16 cellular contexts compared by ENCODE assay signal in the genomic region with DNA sequence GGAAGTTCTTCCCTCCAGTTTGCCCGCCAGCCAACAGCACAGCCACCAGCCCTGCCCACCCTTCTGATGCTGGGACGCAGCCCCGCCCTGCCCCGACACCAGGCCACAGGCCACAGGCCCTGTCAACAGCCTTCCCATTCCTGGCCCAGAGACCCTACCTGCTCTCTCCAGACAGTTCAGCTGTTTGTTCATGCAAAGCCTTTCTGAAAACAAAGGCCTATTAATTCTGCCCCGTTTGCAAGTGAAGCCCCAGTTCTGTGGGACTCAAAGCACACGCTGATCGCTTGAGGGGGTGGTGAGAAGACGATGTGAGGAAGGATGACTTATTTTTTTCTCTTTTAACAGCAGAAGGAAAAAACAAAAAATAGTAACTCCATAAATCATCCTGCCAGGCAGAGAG. TPM values are rescaled to one million over a fixed set of nuclear protein-coding genes. Genes with fewer than 3 reads are reported as not detected.
"Had no signal": no experiment of that assay in that cellular context is flagged by ENCODE, and none has a peak within 500 bp of the region (broad histone marks: within the 10 kb centered on the region; RNA-seq: fewer than 3 reads in every experiment).

No MANE protein-coding gene starts in this region.

- H3K36me3 ChIP-seq: cardiac muscle cell, neutrophil, right atrium auricular region, suprapubic skin, upper lobe of left lung had no signal

- H3K4me3 ChIP-seq: cardiac muscle cell, right atrium auricular region, suprapubic skin, upper lobe of left lung had no signal

- DNase-seq: activated B cell treated with CpG ODN at 0.5 μM for 24 hours; activated CD4-positive, alpha-beta T cell treated with anti-CD3 and anti-CD28 coated beads, Interleukin-2, amount 50 U/mL, for 1 hour; activated CD8-positive, alpha-beta memory T cell treated with anti-CD3 and anti-CD28 coated beads for 24 hours; activated naive CD8-positive, alpha-beta T cell treated with anti-CD3 and anti-CD28 coated beads, Interleukin-2, amount 50 U/mL, for 24 hours; stimulated activated CD4-positive, alpha-beta T cell treated with anti-CD3 and anti-CD28 coated beads, Interleukin-2, amount 100 ng/mL, for 48 hours; stimulated activated naive CD4-positive, alpha-beta T cell treated with Interleukin-2 at 50 U/mL for 16 hours; T-helper 17 cell had no signal

- H3K27ac Mint-ChIP-seq: activated B cell treated with CpG ODN at 0.5 μM for 24 hours; activated naive CD8-positive, alpha-beta T cell treated with anti-CD3 and anti-CD28 coated beads, Interleukin-2, amount 50 U/mL, for 24 hours; activated T-helper 1 cell treated with anti-CD3 and anti-CD28 coated beads, Interleukin-12 subunit alpha, Interleukin-12 subunit beta, Interleukin-2, Interleukin-4 antibody, amounts not matched to agents 30 ng/mL and 10 ng/mL and 1 ng/mL, durations not matched to agents 14 hours and 24 hours and 36 hours; mesothelial cell of epicardium; T-helper 17 cell had no signal

- H3K4me1 ChIP-seq: right atrium auricular region, suprapubic skin, upper lobe of left lung had no signal

- H3K9me3 ChIP-seq: neutrophil, right atrium auricular region, suprapubic skin, upper lobe of left lung had no signal

- H3K4me3 Mint-ChIP-seq: activated B cell treated with CpG ODN at 0.5 μM for 24 hours; activated naive CD8-positive, alpha-beta T cell treated with anti-CD3 and anti-CD28 coated beads, Interleukin-2, amount 50 U/mL, for 24 hours; activated T-helper 1 cell treated with anti-CD3 and anti-CD28 coated beads, Interleukin-12 subunit alpha, Interleukin-12 subunit beta, Interleukin-2, Interleukin-4 antibody, amounts not matched to agents 30 ng/mL and 10 ng/mL and 1 ng/mL, durations not matched to agents 14 hours and 24 hours and 36 hours; mesothelial cell of epicardium; T-helper 17 cell had no signal

- ATAC-seq: activated naive CD8-positive, alpha-beta T cell treated with anti-CD3 and anti-CD28 coated beads, Interleukin-2, amount 50 U/mL, for 24 hours; esophagus mucosa; T-helper 17 cell had no signal

- H3K9me3 Mint-ChIP-seq: activated naive CD8-positive, alpha-beta T cell treated with anti-CD3 and anti-CD28 coated beads, Interleukin-2, amount 50 U/mL, for 24 hours; activated T-helper 1 cell treated with anti-CD3 and anti-CD28 coated beads, Interleukin-12 subunit alpha, Interleukin-12 subunit beta, Interleukin-2, Interleukin-4 antibody, amounts not matched to agents 30 ng/mL and 10 ng/mL and 1 ng/mL, durations not matched to agents 14 hours and 24 hours and 36 hours had no signal

- H3K4me1 Mint-ChIP-seq: activated B cell treated with CpG ODN at 0.5 μM for 24 hours; activated naive CD8-positive, alpha-beta T cell treated with anti-CD3 and anti-CD28 coated beads, Interleukin-2, amount 50 U/mL, for 24 hours; T-helper 17 cell had no signal

- H3K36me3 Mint-ChIP-seq: mesothelial cell of epicardium had no signal

- H3K27me3 ChIP-seq: cardiac muscle cell, neutrophil, right atrium auricular region, suprapubic skin, upper lobe of left lung had no signal

- H3K27me3 Mint-ChIP-seq: activated B cell treated with CpG ODN at 0.5 μM for 24 hours; activated naive CD8-positive, alpha-beta T cell treated with anti-CD3 and anti-CD28 coated beads, Interleukin-2, amount 50 U/mL, for 24 hours; T-helper 17 cell had no signal

- H3K27ac ChIP-seq: cardiac muscle cell, neutrophil, right atrium auricular region, suprapubic skin, upper lobe of left lung had no signal

- FAIRE-seq: colon had no signal

RNA-seq across cellular contexts. Expression of a gene that starts 55.4 kb away (rescaled TPM):
- total RNA-seq: T-helper 17 cell had no signal
